In the genomic region with DNA sequence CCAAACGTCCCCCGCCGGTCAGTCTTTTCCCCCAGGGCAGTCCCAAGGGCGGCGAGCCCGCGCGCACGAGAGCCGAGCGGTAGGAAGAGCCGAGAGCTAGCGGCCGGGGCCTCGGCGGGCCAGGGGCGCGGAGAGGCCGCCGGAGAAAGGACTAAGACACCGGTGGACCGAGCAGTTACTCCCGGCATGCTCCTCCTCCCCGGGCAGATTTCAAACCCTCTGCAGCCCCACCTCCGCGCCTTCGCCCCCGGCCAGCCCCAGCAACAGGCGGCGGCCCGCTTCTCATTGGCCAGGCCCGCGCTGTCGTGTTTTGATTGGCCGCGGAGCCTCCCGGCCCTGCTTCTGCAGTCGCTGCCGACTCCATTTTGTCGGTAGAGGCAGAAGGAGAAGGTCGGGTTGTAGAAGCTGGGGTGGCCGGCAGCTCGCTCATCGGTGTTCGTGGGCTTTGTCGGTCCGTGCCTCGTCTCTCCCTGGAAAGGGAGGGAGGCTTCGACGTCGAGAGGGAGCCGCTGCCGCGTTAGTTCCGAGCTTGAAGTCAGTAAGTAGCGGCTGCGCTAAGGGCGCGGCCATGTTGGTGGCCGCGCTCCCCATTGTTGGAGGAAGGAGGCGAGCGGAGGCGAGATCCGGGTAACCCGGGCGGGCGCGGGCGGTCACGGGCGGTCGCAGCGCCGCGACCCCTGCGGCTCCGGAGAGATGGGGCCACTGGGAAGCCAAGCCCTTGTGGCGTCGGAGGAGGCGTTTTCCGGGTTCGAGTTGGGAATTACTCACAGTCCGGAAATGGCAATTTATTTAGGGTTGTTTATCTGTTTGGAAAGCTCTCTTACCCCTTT, we compare ENCODE assay signal across 1 cellular context.
TF ChIP-seq lines count a peak whose summit lies in the region.

Gene PNRC2 (plus strand): TSS at position 368 of the 830 bp plus-strand sequence. CDS start 1,630 bp downstream, outside the sequence.

TF ChIP-seq in K562, 482 proteins besides CTCF, POLR2A, EP300 and RAD21 (continued from another document):
- TF ChIP-seq, protein P1, sequence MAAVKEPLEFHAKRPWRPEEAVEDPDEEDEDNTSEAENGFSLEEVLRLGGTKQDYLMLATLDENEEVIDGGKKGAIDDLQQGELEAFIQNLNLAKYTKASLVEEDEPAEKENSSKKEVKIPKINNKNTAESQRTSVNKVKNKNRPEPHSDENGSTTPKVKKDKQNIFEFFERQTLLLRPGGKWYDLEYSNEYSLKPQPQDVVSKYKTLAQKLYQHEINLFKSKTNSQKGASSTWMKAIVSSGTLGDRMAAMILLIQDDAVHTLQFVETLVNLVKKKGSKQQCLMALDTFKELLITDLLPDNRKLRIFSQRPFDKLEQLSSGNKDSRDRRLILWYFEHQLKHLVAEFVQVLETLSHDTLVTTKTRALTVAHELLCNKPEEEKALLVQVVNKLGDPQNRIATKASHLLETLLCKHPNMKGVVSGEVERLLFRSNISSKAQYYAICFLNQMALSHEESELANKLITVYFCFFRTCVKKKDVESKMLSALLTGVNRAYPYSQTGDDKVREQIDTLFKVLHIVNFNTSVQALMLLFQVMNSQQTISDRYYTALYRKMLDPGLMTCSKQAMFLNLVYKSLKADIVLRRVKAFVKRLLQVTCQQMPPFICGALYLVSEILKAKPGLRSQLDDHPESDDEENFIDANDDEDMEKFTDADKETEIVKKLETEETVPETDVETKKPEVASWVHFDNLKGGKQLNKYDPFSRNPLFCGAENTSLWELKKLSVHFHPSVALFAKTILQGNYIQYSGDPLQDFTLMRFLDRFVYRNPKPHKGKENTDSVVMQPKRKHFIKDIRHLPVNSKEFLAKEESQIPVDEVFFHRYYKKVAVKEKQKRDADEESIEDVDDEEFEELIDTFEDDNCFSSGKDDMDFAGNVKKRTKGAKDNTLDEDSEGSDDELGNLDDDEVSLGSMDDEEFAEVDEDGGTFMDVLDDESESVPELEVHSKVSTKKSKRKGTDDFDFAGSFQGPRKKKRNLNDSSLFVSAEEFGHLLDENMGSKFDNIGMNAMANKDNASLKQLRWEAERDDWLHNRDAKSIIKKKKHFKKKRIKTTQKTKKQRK (IDR thresholded peaks at IDR 0.05; ENCODE audit: borderline replicate concordance, low read depth, low read length): no peak
- no peak for TF ChIP-seq KAT2B (IDR thresholded peaks at IDR 0.05; ENCODE audit: low read depth, low read length)
- no peak for TF ChIP-seq ZFP1 (CRISPR knock-in tag; IDR thresholded peaks at IDR 0.05)
- TF ChIP-seq RUNX1 (IDR thresholded peaks at IDR 0.05; ENCODE audit: low read depth): no peak
- no peak for TF ChIP-seq POLR3A (IDR thresholded peaks at IDR 0.05; ENCODE audit: borderline replicate concordance, extremely low read depth, insufficient read depth, insufficient read length)
- TF ChIP-seq NFATC3 (IDR thresholded peaks at IDR 0.05): no peak
- TF ChIP-seq YY1 (IDR thresholded peaks at IDR 0.05; ENCODE audit: borderline replicate concordance in 1 of 3, control insufficient read depth in 1 of 3, extremely low read depth in 1 of 3, insufficient read depth in 3 of 3, insufficient read length in 1 of 3, insufficient replicate concordance in 2 of 3, low read depth in 1 of 3, low read length in 2 of 3): peak; percentile 86 to 98 (median 95)
- TF ChIP-seq ZBED1 (IDR thresholded peaks at IDR 0.05): 0 out of 2 replicates have a peak, but pooled peaks have one; percentile 55
- TF ChIP-seq NR2C2 (CRISPR knock-in tag; IDR thresholded peaks at IDR 0.05): peak; percentile 73; the same call in 1 of the 2 replicates
- peak; percentile 79 for TF ChIP-seq NR2C2 (tag; IDR thresholded peaks at IDR 0.05)
- TF ChIP-seq C11orf30 (IDR thresholded peaks at IDR 0.05; ENCODE audit: low read depth): peak; percentile 74
- TF ChIP-seq, protein P2, sequence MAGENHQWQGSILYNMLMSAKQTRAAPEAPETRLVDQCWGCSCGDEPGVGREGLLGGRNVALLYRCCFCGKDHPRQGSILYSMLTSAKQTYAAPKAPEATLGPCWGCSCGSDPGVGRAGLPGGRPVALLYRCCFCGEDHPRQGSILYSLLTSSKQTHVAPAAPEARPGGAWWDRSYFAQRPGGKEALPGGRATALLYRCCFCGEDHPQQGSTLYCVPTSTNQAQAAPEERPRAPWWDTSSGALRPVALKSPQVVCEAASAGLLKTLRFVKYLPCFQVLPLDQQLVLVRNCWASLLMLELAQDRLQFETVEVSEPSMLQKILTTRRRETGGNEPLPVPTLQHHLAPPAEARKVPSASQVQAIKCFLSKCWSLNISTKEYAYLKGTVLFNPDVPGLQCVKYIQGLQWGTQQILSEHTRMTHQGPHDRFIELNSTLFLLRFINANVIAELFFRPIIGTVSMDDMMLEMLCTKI (IDR thresholded peaks at IDR 0.05; ENCODE audit: partially characterized antibody): no peak
- TF ChIP-seq TEAD1 (CRISPR knock-in tag; IDR thresholded peaks at IDR 0.05): 0 out of 4 replicates have a peak, but pooled peaks of 1 of the 2 experiments have one; percentile 4
- no peak for TF ChIP-seq CREBBP (IDR thresholded peaks at IDR 0.05; ENCODE audit: low read depth, low read length)
- no peak for TF ChIP-seq SMARCA5 (IDR thresholded peaks at IDR 0.05)
- peak; percentile 82 for TF ChIP-seq LCOR (CRISPR knock-in tag; IDR thresholded peaks at IDR 0.05)
- no peak for TF ChIP-seq PPARD (CRISPR knock-in tag; IDR thresholded peaks at IDR 0.05)
- peak; percentile 31 to 62; a peak in 2 of 4 replicates for TF ChIP-seq SIN3A (IDR thresholded peaks at IDR 0.05; ENCODE audit: borderline replicate concordance in 2 of 2, control insufficient read depth in 1 of 2, low read depth in 2 of 2, low read length in 2 of 2)
- TF ChIP-seq HNRNPH1 (optimal IDR thresholded peaks at IDR 0.05; ENCODE audit: low read depth, low read length): no peak
- TF ChIP-seq ZFP30 (CRISPR knock-in tag; IDR thresholded peaks at IDR 0.05; ENCODE audit: borderline replicate concordance): no peak
- peak; percentile 84 for TF ChIP-seq NFYB (IDR thresholded peaks at IDR 0.05; ENCODE audit: extremely low read depth, insufficient read length)
- TF ChIP-seq FOXP1 (CRISPR knock-in tag; IDR thresholded peaks at IDR 0.05): peak; percentile 58; the same call in 1 of the 2 replicates
- TF ChIP-seq MTA2 (IDR thresholded peaks at IDR 0.05; ENCODE audit: low read depth): no peak
- TF ChIP-seq SNIP1 (IDR thresholded peaks at IDR 0.05; ENCODE audit: low read depth): no peak
- TF ChIP-seq THAP7 (CRISPR knock-in tag; IDR thresholded peaks at IDR 0.05): peak; percentile 76
- 0 out of 2 replicates have a peak, but pooled peaks have one; percentile 36 for TF ChIP-seq ZNF57 (CRISPR knock-in tag; IDR thresholded peaks at IDR 0.05)
- no peak for TF ChIP-seq ZNF134 (CRISPR knock-in tag; conservative IDR thresholded peaks at IDR 0.05)
- TF ChIP-seq, protein P3, sequence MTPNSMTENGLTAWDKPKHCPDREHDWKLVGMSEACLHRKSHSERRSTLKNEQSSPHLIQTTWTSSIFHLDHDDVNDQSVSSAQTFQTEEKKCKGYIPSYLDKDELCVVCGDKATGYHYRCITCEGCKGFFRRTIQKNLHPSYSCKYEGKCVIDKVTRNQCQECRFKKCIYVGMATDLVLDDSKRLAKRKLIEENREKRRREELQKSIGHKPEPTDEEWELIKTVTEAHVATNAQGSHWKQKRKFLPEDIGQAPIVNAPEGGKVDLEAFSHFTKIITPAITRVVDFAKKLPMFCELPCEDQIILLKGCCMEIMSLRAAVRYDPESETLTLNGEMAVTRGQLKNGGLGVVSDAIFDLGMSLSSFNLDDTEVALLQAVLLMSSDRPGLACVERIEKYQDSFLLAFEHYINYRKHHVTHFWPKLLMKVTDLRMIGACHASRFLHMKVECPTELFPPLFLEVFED (CRISPR knock-in tag; conservative IDR thresholded peaks at IDR 0.05): no peak
- TF ChIP-seq SIX5 (IDR thresholded peaks at IDR 0.05; ENCODE audit: borderline replicate concordance in 1 of 2, insufficient read depth in 1 of 2, low read depth in 1 of 2, low read length in 2 of 2): no peak
- TF ChIP-seq PCBP1 (IDR thresholded peaks at IDR 0.05; ENCODE audit: low read depth, low read length, poor library complexity, severe bottlenecking): peak; percentile 78
- TF ChIP-seq, protein P4, sequence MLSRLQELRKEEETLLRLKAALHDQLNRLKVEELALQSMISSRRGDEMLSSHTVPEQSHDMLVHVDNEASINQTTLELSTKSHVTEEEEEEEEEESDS (CRISPR knock-in tag; IDR thresholded peaks at IDR 0.05): no peak
- TF ChIP-seq ZNF79 (CRISPR knock-in tag; IDR thresholded peaks at IDR 0.05; ENCODE audit: low read depth): no peak
- TF ChIP-seq PHB (CRISPR knock-in tag; IDR thresholded peaks at IDR 0.05): peak; percentile 95
- TF ChIP-seq ZMIZ1 (IDR thresholded peaks at IDR 0.05; ENCODE audit: low read depth in 2 of 2, low read length in 2 of 2): no peak
- peak; percentile 90 for TF ChIP-seq RBM25 (IDR thresholded peaks at IDR 0.05; ENCODE audit: low read depth, low read length, severe bottlenecking)
- TF ChIP-seq CBFA2T2 (conservative IDR thresholded peaks at IDR 0.05): 0 out of 2 replicates have a peak, but pooled peaks have one; percentile 6
- TF ChIP-seq TCF7L2 (IDR thresholded peaks at IDR 0.05; ENCODE audit: low read depth, low read length): no peak
